ENCODE assay signal across 8 cellular contexts in genomic region chr9:14313378-14313940, GRCh38. TPM values are rescaled to one million over a fixed set of nuclear protein-coding genes. Genes with fewer than 3 reads are reported as not detected.
A peak's percentile ranks its signal among the peaks of the same experiment; 100 is the strongest.
DNase-seq lines count a peak whose midpoint lies in the region; TF ChIP-seq lines count a peak whose summit lies in the region.

No MANE protein-coding gene starts in this region.

- H4K20me1 ChIP-seq in mammary epithelial cell (ENCODE audit: insufficient read depth, low read length) = no peaks in the 10 kb centered on the region

- no peak overlapping the region for H2AFZ ChIP-seq in mammary epithelial cell (ENCODE audit: low read depth, low read length)

- H3K9ac ChIP-seq in mammary epithelial cell (ENCODE audit: insufficient read depth, low read length) = peak overlapping the region; percentile 100

- DNase-seq in GM13976 (ENCODE audit: low spot score) (peak; percentile 43), NCI-H69 (lab: John Stamatoyannopoulos, UW) (peak; percentile 87), mammary epithelial cell (no peak), substantia nigra (lab: John Stamatoyannopoulos, UW) (peak in 4 of 49 donors; percentile 37 to 71 (median 52)), MV-4-11 (lab: John Stamatoyannopoulos, UW) (no peak), NCI-H1436 treated with DMSO at 0.1 percent for 48 hours (lab: John Stamatoyannopoulos, UW) (no peak)
- no peak for DNase-seq in effector CD8-positive, alpha-beta T cell (lab: John Stamatoyannopoulos, UW)

- TF ChIP-seq CTCF in GM13976 (IDR thresholded peaks at IDR 0.05; ENCODE audit: borderline replicate concordance, control extremely low read depth, extremely low read depth, insufficient read depth, missing control alignments) (no peak), mammary epithelial cell (conservative IDR thresholded peaks at IDR 0.05 in 1 of 2, IDR thresholded peaks at IDR 0.05 in 1 of 2; ENCODE audit: extremely low read depth in 1 of 2, insufficient read depth in 1 of 2, low read depth in 1 of 2, low read length in 2 of 2) (no peak)

- WGBS in mammary epithelial cell (ENCODE audit: low coverage, missing lambda C conversion rate) = 3% methylated on average over 25 of the region's 33 CpGs

- H3K9me3 ChIP-seq in mammary epithelial cell (replicated peaks; ENCODE audit: insufficient read depth, low read length) = no peaks in the 10 kb centered on the region

- H3K36me3 ChIP-seq in mammary epithelial cell (ENCODE audit: insufficient read depth, low read length) = no peaks in the 10 kb centered on the region

- BruUV-seq in mammary epithelial cell (replicated peaks; lab: Mats Ljungman, UMichigan) = TSS peak; percentile 28

- H3K27ac ChIP-seq in mammary epithelial cell (ENCODE audit: insufficient read depth, low read depth, low read length) (peak overlapping the region; percentile 95), layer of hippocampus (ENCODE audit: low read depth, low read length) (peak overlapping the region; percentile 86), substantia nigra (ENCODE audit: low read depth, low read length, poor library complexity, severe bottlenecking) (peak overlapping the region; percentile 88)

- in situ Hi-C loops in GM13976 (cut with MboI; ENCODE audit: low sequenced_read_pairs, unreplicated experiment) = no loop called here
- in situ Hi-C loops in mammary epithelial cell (cut with MboI; ENCODE audit: low sequenced_read_pairs in 2 of 2) = no loop called here

- CTCF ChIA-PET in mammary epithelial cell (lab: Charles Lee; ENCODE audit: low non-redundant PET) = no interaction called here

- H3K4me3 ChIP-seq in mammary epithelial cell (replicated peaks in 1 of 3; ENCODE audit: insufficient read depth in 1 of 3, low read depth in 2 of 3, low read length in 3 of 3) = peak overlapping the region; percentile 70 to 98 (median 95)

- dilution Hi-C loops in mammary epithelial cell (cut with HindIII; ENCODE audit: low sequenced_read_pairs) = loop anchor here (25.0 kb wide), 1 partner anchor 101 kb away; no protein-coding TSS in a partner anchor

- H3K4me2 ChIP-seq in mammary epithelial cell (ENCODE audit: insufficient read depth, low read depth, low read length) = peak overlapping the region; percentile 96

- H3K79me2 ChIP-seq in mammary epithelial cell (ENCODE audit: insufficient read depth, low read length) = peaks cover 60% of the 10 kb centered on the region

- intact Hi-C loops in mammary epithelial cell (cut with micrococcal nuclease) = loop anchor here (2.0 to 10.0 kb wide), 4 partner anchors 34 to 866 kb away; no protein-coding TSS in a partner anchor

- peaks cover 36% of the 10 kb centered on the region for H3K4me1 ChIP-seq in mammary epithelial cell (ENCODE audit: insufficient read depth, low read length)

- no peaks in the 10 kb centered on the region for H3K27me3 ChIP-seq in mammary epithelial cell (ENCODE audit: insufficient read depth, low read length)
- no peaks in the 10 kb centered on the region for H3K27me3 ChIP-seq in layer of hippocampus (ENCODE audit: control insufficient read depth, insufficient read depth, low read length)

RNA-seq across cellular contexts. Expression of gene NFIB, which starts 0.5 kb away (rescaled TPM):
- total RNA-seq in mammary epithelial cell = 10 to 100 TPM; 64.3 to 96.9 TPM
- polyA plus RNA-seq in mammary epithelial cell = 37.4 TPM
- 360 TPM for polyA minus RNA-seq in mammary epithelial cell

Comparison
In these comparisons a context has a peak if more than half of its experiments do, and no peak if none do; other contexts are left out.
1. DNase-seq: peak in GM13976 (single experiment) and NCI-H69 (single experiment); none in mammary epithelial cell (single experiment), MV-4-11 (single experiment), NCI-H1436 treated with DMSO at 0.1 percent for 48 hours (single experiment) and effector CD8-positive, alpha-beta T cell (single experiment).
2. Peak in every context shown above with its lines, with median percentiles within 50 percentile points of each other: H3K27ac ChIP-seq.